9 cellular contexts compared by ENCODE assay signal in the genomic region with DNA sequence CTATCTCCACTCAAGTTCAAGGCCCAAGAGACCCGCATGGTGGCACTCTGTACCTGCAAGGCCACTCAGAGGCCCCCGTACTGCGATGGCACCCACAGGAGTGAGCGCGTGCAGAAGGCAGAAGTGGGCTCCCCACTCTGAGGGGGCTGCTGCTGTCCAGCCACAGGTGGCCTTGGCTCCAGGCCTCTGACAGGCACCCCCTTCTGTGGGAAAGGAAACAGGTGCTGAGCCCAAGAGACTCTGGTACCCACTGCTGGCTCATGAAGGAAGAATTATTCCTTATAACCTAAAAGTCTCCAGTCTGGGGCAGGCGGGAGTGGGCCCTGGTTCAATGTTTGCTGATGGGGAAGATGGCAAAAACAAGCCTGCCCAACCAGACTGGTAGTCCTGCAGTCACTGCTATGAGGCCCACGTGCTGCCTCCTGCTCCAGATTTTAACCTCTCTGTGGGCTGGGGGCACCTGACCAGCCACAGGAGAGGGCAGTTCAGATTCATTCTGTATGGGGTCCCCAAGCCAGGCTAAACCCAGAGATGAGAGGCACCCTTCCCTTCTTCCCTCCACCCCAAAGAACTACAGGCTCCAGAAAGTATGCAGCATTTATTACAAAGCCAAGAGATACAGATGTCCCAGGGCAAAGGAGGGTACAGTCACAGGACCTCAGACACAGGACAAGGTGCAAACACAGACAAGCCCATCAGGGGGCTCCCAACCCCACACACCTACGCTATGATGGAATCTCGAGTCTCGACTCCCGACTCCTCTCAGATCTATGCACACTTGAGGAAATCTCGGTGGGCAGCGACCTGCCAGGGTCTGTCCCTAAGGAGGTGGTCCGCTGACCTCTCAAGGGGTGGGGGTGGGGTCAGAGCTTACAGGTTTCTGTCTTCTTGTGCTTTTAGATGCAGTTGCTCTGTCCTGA. TPM values are rescaled to one million over a fixed set of nuclear protein-coding genes. Genes with fewer than 3 reads are reported as not detected.
DNase-seq lines count a peak whose midpoint lies in the region; TF ChIP-seq lines count a peak whose summit lies in the region.
"Had no signal": no experiment of that assay in that cellular context is flagged by ENCODE, and none has a peak within 500 bp of the region (broad histone marks: within the 10 kb centered on the region; RNA-seq: fewer than 3 reads in every experiment).

No MANE protein-coding gene starts in this region.

- 58 to 70% (median 62%) methylated on average over 8 to 14 of the region's 14 CpGs for WGBS in adrenal gland, 4 donors

- peaks cover 0 to 47% of the 10 kb centered on the region in 2 donors for H3K36me3 ChIP-seq in adrenal gland (replicated peaks in 1 of 2)

- H3K4me3 ChIP-seq in adrenal gland = no peak overlapping the region

- H3K4me1 ChIP-seq in adrenal gland (replicated peaks in 1 of 2) = peaks cover 39 to 60% of the 10 kb centered on the region in 2 donors

- peak overlapping the region in 4 of 5 donors; percentile 6 to 96 (median 86) for H3K27ac ChIP-seq in adrenal gland

- no peaks in the 10 kb centered on the region for H3K9me3 Mint-ChIP-seq in IgD-negative memory B cell
- H3K9me3 Mint-ChIP-seq in neural crest cell = no peaks in the 10 kb centered on the region

- no peaks in the 10 kb centered on the region for H3K27me3 ChIP-seq in adrenal gland

- peaks cover 1% of the 10 kb centered on the region for H3K27me3 Mint-ChIP-seq in IgD-negative memory B cell
- H3K27me3 Mint-ChIP-seq in neural crest cell (ENCODE audit: low read depth) = peaks cover 12% of the 10 kb centered on the region

- no peaks in the 10 kb centered on the region for H3K9me3 ChIP-seq in adrenal gland (replicated peaks in 1 of 3)

- peaks cover 7 to 29% (median 14%) of the 10 kb centered on the region in 3 donors for H3K4me1 Mint-ChIP-seq in IgD-negative memory B cell
- H3K4me1 Mint-ChIP-seq in neural crest cell = peaks cover 30% of the 10 kb centered on the region

- H3K36me3 Mint-ChIP-seq in IgD-negative memory B cell (peaks cover 2% of the 10 kb centered on the region), neural crest cell (ENCODE audit: low read depth) (peaks cover 6% of the 10 kb centered on the region)

- H3K27ac Mint-ChIP-seq in IgD-negative memory B cell = peak overlapping the region in 2 of 3 donors; percentile 71
- H3K27ac Mint-ChIP-seq in neural crest cell (ENCODE audit: unreplicated experiment) = no peak overlapping the region

- no peak for TF ChIP-seq CTCF in adrenal gland (IDR thresholded peaks at IDR 0.05)
- TF ChIP-seq CTCF in neural crest cell (conservative IDR thresholded peaks at IDR 0.05) = peak; percentile 30

- peak; percentile 10 for DNase-seq in DMS 273 treated with DMSO at 0.1 percent for 48 hours (lab: John Stamatoyannopoulos, UW)
- peak in 1 of 7 donors; percentile 27 for DNase-seq in adrenal gland
- no peak for DNase-seq in neural crest cell (ENCODE audit: low read depth, low spot score)
- no peak for DNase-seq in NCI-H128 (lab: John Stamatoyannopoulos, UW; ENCODE audit: unreplicated experiment)
- DNase-seq in activated gamma-delta T cell (lab: John Stamatoyannopoulos, UW) = no peak
- no peak for DNase-seq in amygdala (lab: John Stamatoyannopoulos, UW)
- no peak for DNase-seq in iPS-NIHi7 (ENCODE audit: extremely low spot score)
- DNase-seq: effector memory CD4-positive, alpha-beta T cell had no signal

- intact Hi-C loops in adrenal gland (cut with DNase I) = no loop called here

- TF ChIP-seq POLR2A in adrenal gland (IDR thresholded peaks at IDR 0.05) = no peak

- H3K4me3 Mint-ChIP-seq in IgD-negative memory B cell (peak overlapping the region in 1 of 4 donors; percentile 60), neural crest cell (peak overlapping the region; percentile 70)

RNA-seq across cellular contexts. Expression of gene CISD3, which starts 3.4 kb away (rescaled TPM):
- polyA plus RNA-seq in IgD-negative memory B cell = 29.1 TPM
- total RNA-seq in adrenal gland = 10 to 100 TPM in 7 of 8 donors, 1 to 10 TPM in 1; 9.9 to 78.7 (median 49.7) TPM
- 10 to 100 TPM; 36.1 to 45.7 (median 43.2) TPM for polyA plus RNA-seq in adrenal gland
- total RNA-seq in neural crest cell = 9.0 and 11.0 TPM in 2 replicates

RNA-seq across cellular contexts. Expression of gene PCGF2, which starts 14.6 kb away (rescaled TPM):
- polyA plus RNA-seq in IgD-negative memory B cell = not detected
- total RNA-seq in adrenal gland = 10 to 100 TPM in 7 of 8 donors, 1 to 10 TPM in 1; 7.4 to 82.3 (median 38.9) TPM
- polyA plus RNA-seq in adrenal gland = 100 to 1,000 TPM in 2 of 3 donors, 10 to 100 TPM in 1; 13.4 to 233 (median 144) TPM
- total RNA-seq in neural crest cell = 108 and 116 TPM in 2 replicates

RNA-seq across cellular contexts. Expression of gene PSMB3, which starts 19.0 kb away (rescaled TPM):
- polyA plus RNA-seq in IgD-negative memory B cell (426 TPM), adrenal gland (100 to 1,000 TPM; 240 to 556 (median 328) TPM)
- total RNA-seq in adrenal gland (100 to 1,000 TPM; 138 to 315 (median 235) TPM), neural crest cell (193 and 203 TPM in 2 replicates)

RNA-seq across cellular contexts. Expression of gene MLLT6, which starts 28.5 kb away (rescaled TPM):
- 7.9 TPM for polyA plus RNA-seq in IgD-negative memory B cell
- total RNA-seq in adrenal gland = 100 to 1,000 TPM in 4 of 8 donors, 10 to 100 TPM in 4; 63.7 to 191 (median 99.8) TPM
- 100 to 1,000 TPM in 1 of 3 donors, 10 to 100 TPM in 2; 27.3 to 339 (median 50.5) TPM for polyA plus RNA-seq in adrenal gland
- 79.6 and 85.1 TPM in 2 replicates for total RNA-seq in neural crest cell

RNA-seq across cellular contexts. Expression of gene EPOP, which starts 58.8 kb away (rescaled TPM):
- not detected for polyA plus RNA-seq in IgD-negative memory B cell
- 1 to 10 TPM; 1.5 to 9.4 (median 3.9) TPM for total RNA-seq in adrenal gland
- 1 to 10 TPM in 2 of 3 donors, under 1 TPM in 1; 0.97 to 2.9 (median 2.7) TPM for polyA plus RNA-seq in adrenal gland
- total RNA-seq in neural crest cell = 13.0 and 13.8 TPM in 2 replicates
